Comparison of ENCODE assay signal across 8 cellular contexts in the genomic region with DNA sequence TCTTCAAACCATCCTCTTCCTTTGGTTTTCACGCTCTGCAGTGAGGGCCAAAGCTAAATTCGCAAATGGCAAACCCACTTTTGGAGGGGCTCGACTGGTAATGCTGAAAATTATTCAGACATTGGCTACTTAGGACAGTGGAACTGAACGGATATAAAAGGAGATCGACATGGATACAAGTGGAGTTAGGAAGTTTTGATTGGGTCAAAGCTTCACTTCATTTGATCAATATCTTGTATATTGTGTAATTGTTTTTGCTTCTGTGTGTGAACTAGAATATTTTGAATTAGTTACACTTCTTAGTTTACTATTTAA. TPM values are rescaled to one million over a fixed set of nuclear protein-coding genes. Genes with fewer than 3 reads are reported as not detected.
A peak's percentile ranks its signal among the peaks of the same experiment; 100 is the strongest.
DNase-seq lines count a peak whose midpoint lies in the region; ATAC-seq and TF ChIP-seq lines count a peak whose summit lies in the region.

No MANE protein-coding gene starts in this region.

- H3K27ac ChIP-seq in adipose tissue (ENCODE audit: low read depth, low read length), result peak overlapping the region; percentile 44
- H3K27ac ChIP-seq in liver (ENCODE audit: low read depth in 1 of 2, low read length in 2 of 2), result peak overlapping the region; percentile 97 to 98
- peak overlapping the region; percentile 94 to 97 (median 94) for H3K27ac ChIP-seq in thyroid gland

- H3K36me3 ChIP-seq in liver (ENCODE audit: control insufficient read depth in 4 of 4, insufficient read depth in 3 of 4, low read depth in 1 of 4, low read length in 3 of 4) (peaks cover 0 to 8% (median 1%) of the 10 kb centered on the region in 4 donors), thyroid gland (no peaks in the 10 kb centered on the region)

- no peak for TF ChIP-seq POLR2A in thyroid gland (IDR thresholded peaks at IDR 0.05)

- no peak for TF ChIP-seq CTCF in liver (IDR thresholded peaks at IDR 0.05; ENCODE audit: low read depth, low read length, missing input control)
- no peak for TF ChIP-seq CTCF in thyroid gland (IDR thresholded peaks at IDR 0.05)

- H3K4me1 ChIP-seq in liver (ENCODE audit: control insufficient read depth in 4 of 4, insufficient read depth in 4 of 4, low read length in 3 of 4) (peaks cover 7 to 29% (median 15%) of the 10 kb centered on the region in 4 donors), thyroid gland (peaks cover 5 to 8% of the 10 kb centered on the region in 2 donors)

- H3K4me1 Mint-ChIP-seq in activated T-cell treated with anti-CD3 and anti-CD28 coated beads, Interleukin-2, amount 50 U/mL, for 4 hours (ENCODE audit: low read depth), result peaks cover 38% of the 10 kb centered on the region

- no peaks in the 10 kb centered on the region for H3K9me3 ChIP-seq in liver (ENCODE audit: control insufficient read depth in 4 of 4, low read length in 3 of 4)
- no peaks in the 10 kb centered on the region for H3K9me3 ChIP-seq in thyroid gland

- H3K4me3 ChIP-seq in liver (ENCODE audit: low read depth in 1 of 3, low read length in 3 of 3) (peak overlapping the region; percentile 83 to 90 (median 85)), thyroid gland (replicated peaks in 1 of 3) (peak overlapping the region in 2 of 3 donors; percentile 83 to 95)

- no peak for ATAC-seq in activated T-cell treated with anti-CD3 and anti-CD28 coated beads, Interleukin-2, amount 50 U/mL, for 4 hours

- H3K27me3 Mint-ChIP-seq in activated T-cell treated with anti-CD3 and anti-CD28 coated beads, Interleukin-2, amount 50 U/mL, for 4 hours (ENCODE audit: low read depth), result no peaks in the 10 kb centered on the region

- H3K27me3 ChIP-seq in liver (ENCODE audit: control insufficient read depth in 4 of 4, insufficient read depth in 4 of 4, low read length in 3 of 4), result no peaks in the 10 kb centered on the region
- no peaks in the 10 kb centered on the region for H3K27me3 ChIP-seq in thyroid gland

- peaks cover 10% of the 10 kb centered on the region for H3K36me3 Mint-ChIP-seq in activated T-cell treated with anti-CD3 and anti-CD28 coated beads, Interleukin-2, amount 50 U/mL, for 4 hours (ENCODE audit: insufficient read depth)

- intact Hi-C loops in thyroid gland (cut with DNase I), result loop anchor here (10.0 kb wide), 1 partner anchor 103 kb away; the partner anchor contains the start of gene NUP153

- DNase-seq in activated T-cell treated with anti-CD3 and anti-CD28 coated beads, Interleukin-2, amount 50 U/mL, for 4 hours, result no peak
- DNase-seq in activated T-cell treated with anti-CD3 and anti-CD28 coated beads, Interleukin-2, amount 50 U/mL, for 48 hours, result no peak
- DNase-seq in thyroid gland, result no peak
- no peak for DNase-seq in retina
- DNase-seq in hippocampal formation (lab: John Stamatoyannopoulos, UW), result no peak
- DNase-seq in NCI-H2029 treated with DMSO at 0.1 percent for 48 hours (lab: John Stamatoyannopoulos, UW), result no peak

- H3K9me3 Mint-ChIP-seq in activated T-cell treated with anti-CD3 and anti-CD28 coated beads, Interleukin-2, amount 50 U/mL, for 4 hours, result no peaks in the 10 kb centered on the region

- H3K4me3 Mint-ChIP-seq in activated T-cell treated with anti-CD3 and anti-CD28 coated beads, Interleukin-2, amount 50 U/mL, for 4 hours, result peak overlapping the region; percentile 91

- peak overlapping the region; percentile 93 to 99 for H3K9ac ChIP-seq in liver (ENCODE audit: low read depth in 1 of 2, low read length in 2 of 2)

- no peak for TF ChIP-seq RAD21 in liver (IDR thresholded peaks at IDR 0.05)

- 5 to 9% (median 7%) methylated on average over 5 of the region's 5 CpGs for WGBS in adipose tissue, 3 donors
- 7% methylated on average over 5 of the region's 5 CpGs for WGBS in liver
- WGBS in thyroid gland, 2 donors, result 7% methylated on average over 5 of the region's 5 CpGs

TF ChIP-seq in liver, 16 proteins besides CTCF, POLR2A, EP300 and RAD21:
- TF ChIP-seq, protein P1, sequence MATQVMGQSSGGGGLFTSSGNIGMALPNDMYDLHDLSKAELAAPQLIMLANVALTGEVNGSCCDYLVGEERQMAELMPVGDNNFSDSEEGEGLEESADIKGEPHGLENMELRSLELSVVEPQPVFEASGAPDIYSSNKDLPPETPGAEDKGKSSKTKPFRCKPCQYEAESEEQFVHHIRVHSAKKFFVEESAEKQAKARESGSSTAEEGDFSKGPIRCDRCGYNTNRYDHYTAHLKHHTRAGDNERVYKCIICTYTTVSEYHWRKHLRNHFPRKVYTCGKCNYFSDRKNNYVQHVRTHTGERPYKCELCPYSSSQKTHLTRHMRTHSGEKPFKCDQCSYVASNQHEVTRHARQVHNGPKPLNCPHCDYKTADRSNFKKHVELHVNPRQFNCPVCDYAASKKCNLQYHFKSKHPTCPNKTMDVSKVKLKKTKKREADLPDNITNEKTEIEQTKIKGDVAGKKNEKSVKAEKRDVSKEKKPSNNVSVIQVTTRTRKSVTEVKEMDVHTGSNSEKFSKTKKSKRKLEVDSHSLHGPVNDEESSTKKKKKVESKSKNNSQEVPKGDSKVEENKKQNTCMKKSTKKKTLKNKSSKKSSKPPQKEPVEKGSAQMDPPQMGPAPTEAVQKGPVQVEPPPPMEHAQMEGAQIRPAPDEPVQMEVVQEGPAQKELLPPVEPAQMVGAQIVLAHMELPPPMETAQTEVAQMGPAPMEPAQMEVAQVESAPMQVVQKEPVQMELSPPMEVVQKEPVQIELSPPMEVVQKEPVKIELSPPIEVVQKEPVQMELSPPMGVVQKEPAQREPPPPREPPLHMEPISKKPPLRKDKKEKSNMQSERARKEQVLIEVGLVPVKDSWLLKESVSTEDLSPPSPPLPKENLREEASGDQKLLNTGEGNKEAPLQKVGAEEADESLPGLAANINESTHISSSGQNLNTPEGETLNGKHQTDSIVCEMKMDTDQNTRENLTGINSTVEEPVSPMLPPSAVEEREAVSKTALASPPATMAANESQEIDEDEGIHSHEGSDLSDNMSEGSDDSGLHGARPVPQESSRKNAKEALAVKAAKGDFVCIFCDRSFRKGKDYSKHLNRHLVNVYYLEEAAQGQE (IDR thresholded peaks at IDR 0.05), result peak; percentile 7
- TF ChIP-seq HNF4A (conservative IDR thresholded peaks at IDR 0.05) (peak in 1 of 2 donors; percentile 4), JUND (IDR thresholded peaks at IDR 0.05) (no peak)

RNA-seq across cellular contexts. Expression of gene FAM8A1, which starts 1.2 kb away (rescaled TPM):
- total RNA-seq in activated T-cell treated with anti-CD3 and anti-CD28 coated beads, Interleukin-2, amount 50 U/mL, for 4 hours, result 1 to 10 TPM; 2.1 to 2.6 (median 2.4) TPM
- 10 to 100 TPM in 2 of 3 donors, 1 to 10 TPM in 1; 9.0 to 12.5 (median 11.1) TPM for polyA plus RNA-seq in adipose tissue
- 10 to 100 TPM; 20.7 to 47.2 TPM for total RNA-seq in liver
- polyA plus RNA-seq in liver, result 10 to 100 TPM; 20.7 to 21.1 TPM
- 10 to 100 TPM; 45.1 to 57.1 (median 52.3) TPM for total RNA-seq in thyroid gland

Comparison
In these comparisons a context has a peak if more than half of its experiments do, and no peak if none do; other contexts are left out.
1. H3K27ac ChIP-seq: peak in every context shown above with its lines; median percentile 98 in liver; 94 in thyroid gland; 44 in adipose tissue.
2. RNA of gene FAM8A1, which starts 1.2 kb away (total RNA-seq): 45.1 to 57.1 TPM in thyroid gland and 20.7 to 47.2 TPM in liver; 2.1 to 2.6 TPM in activated T-cell treated with anti-CD3 and anti-CD28 coated beads, Interleukin-2, amount 50 U/mL, for 4 hours; every median in the first group is over 4 times any median in the second.